ENCODE assay signal across 7 cellular contexts in genomic region chr11:108120936-108121273, GRCh38. TPM values are rescaled to one million over a fixed set of nuclear protein-coding genes. Genes with fewer than 3 reads are reported as not detected.
DNase-seq lines count a peak whose midpoint lies in the region; ATAC-seq and TF ChIP-seq lines count a peak whose summit lies in the region.
"Not testable (repeated sequence)": the region's sequence is repeated elsewhere in the genome, so short reads cannot be mapped to it uniquely, and the experiment has no call there.

No MANE protein-coding gene starts in this region.

- not testable (repeated sequence) for H3K9me3 Mint-ChIP-seq in T-helper 2 cell treated with Interferon-gamma antibody and Interleukin-4, amounts not matched to agents 5 μg/mL and 100 μg/mL, for 36 hours; memory B cell

- not testable (repeated sequence) for H3K9me3 ChIP-seq in sigmoid colon

- not testable (repeated sequence) for H3K27me3 Mint-ChIP-seq in T-helper 2 cell treated with Interferon-gamma antibody and Interleukin-4, amounts not matched to agents 5 μg/mL and 100 μg/mL, for 36 hours (ENCODE audit: low read depth); memory B cell

- H3K36me3 Mint-ChIP-seq in T-helper 2 cell treated with Interferon-gamma antibody and Interleukin-4, amounts not matched to agents 5 μg/mL and 100 μg/mL, for 36 hours (ENCODE audit: low read depth), result peaks cover 12% of the 10 kb centered on the region
- not testable (repeated sequence) for H3K36me3 Mint-ChIP-seq in memory B cell

- intact Hi-C loops in sigmoid colon (cut with DNase I), result loop anchor here (2.0 to 10.0 kb wide), 2 partner anchors 102 to 544 kb away; partner anchors contain the start of genes ATM, DDX10 and NPAT

- ATAC-seq in HG03520 (IDR thresholded peaks at IDR 0.05; ENCODE audit: unreplicated experiment) (peak; percentile 2), memory B cell (ENCODE audit: low read depth) (peak; percentile 1)

- peaks cover 34% of the 10 kb centered on the region for H3K4me1 Mint-ChIP-seq in T-helper 2 cell treated with Interferon-gamma antibody and Interleukin-4, amounts not matched to agents 5 μg/mL and 100 μg/mL, for 36 hours (ENCODE audit: low read depth)
- H3K4me1 Mint-ChIP-seq in memory B cell, result peaks cover 28% of the 10 kb centered on the region

- peak overlapping the region; percentile 82 for H3K4me3 ChIP-seq in GM12864 (ENCODE audit: low read depth, low read length)
- peak overlapping the region; percentile 54 for H3K4me3 ChIP-seq in astrocyte of the spinal cord (ENCODE audit: low read depth, low read length)
- peak overlapping the region; percentile 72 for H3K4me3 ChIP-seq in fibroblast of mammary gland (ENCODE audit: control insufficient read depth, low read depth, low read length)
- H3K4me3 ChIP-seq in sigmoid colon, result peak overlapping the region in 3 of 4 donors; percentile 61 to 84 (median 82)

- in situ Hi-C loops in astrocyte of the spinal cord (cut with HindIII; ENCODE audit: low sequenced_read_pairs), result not testable (repeated sequence)

- not testable (repeated sequence) for TF ChIP-seq CTCF in GM12864 (IDR thresholded peaks at IDR 0.05; ENCODE audit: low read depth, low read length, missing control alignments); astrocyte of the spinal cord (IDR thresholded peaks at IDR 0.05; ENCODE audit: low read depth, low read length); fibroblast of mammary gland (conservative IDR thresholded peaks at IDR 0.05; ENCODE audit: control insufficient read depth, insufficient read depth, low read depth, low read length); sigmoid colon (IDR thresholded peaks at IDR 0.05)

- not testable (repeated sequence) for TF ChIP-seq POLR2A in sigmoid colon (IDR thresholded peaks at IDR 0.05)

- H3K27me3 ChIP-seq in sigmoid colon, result not testable (repeated sequence)

- H3K27ac ChIP-seq in sigmoid colon, result peak overlapping the region; percentile 87 to 96 (median 92)

- peak overlapping the region; percentile 91 for H3K4me3 Mint-ChIP-seq in T-helper 2 cell treated with Interferon-gamma antibody and Interleukin-4, amounts not matched to agents 5 μg/mL and 100 μg/mL, for 36 hours
- peak overlapping the region; percentile 92 for H3K4me3 Mint-ChIP-seq in memory B cell

- 52 to 70% methylated on average over 7 of the region's 7 CpGs for WGBS in sigmoid colon, 2 donors

- TF ChIP-seq EP300 in sigmoid colon (IDR thresholded peaks at IDR 0.05), result not testable (repeated sequence)

- peaks cover 0 to 45% (median 41%) of the 10 kb centered on the region in 4 donors for H3K4me1 ChIP-seq in sigmoid colon

- peak overlapping the region; percentile 73 for H3K27ac Mint-ChIP-seq in T-helper 2 cell treated with Interferon-gamma antibody and Interleukin-4, amounts not matched to agents 5 μg/mL and 100 μg/mL, for 36 hours
- H3K27ac Mint-ChIP-seq in memory B cell, result peak overlapping the region; percentile 68

- not testable (repeated sequence) for DNase-seq in GM12864 (ENCODE audit: low read depth); T-helper 2 cell treated with Interferon-gamma antibody and Interleukin-4, amounts not matched to agents 5 μg/mL and 100 μg/mL, for 36 hours (ENCODE audit: low spot score); astrocyte of the spinal cord (ENCODE audit: low read depth, low spot score); fibroblast of mammary gland (ENCODE audit: low read depth); memory B cell (ENCODE audit: low spot score in 2 of 2); sigmoid colon

- H3K36me3 ChIP-seq in sigmoid colon, result not testable (repeated sequence)

RNA-seq across cellular contexts. Expression of gene ACAT1, which starts 0.5 kb away (rescaled TPM):
- total RNA-seq in sigmoid colon, result 100 to 1,000 TPM; 142 to 225 (median 163) TPM
- polyA plus RNA-seq in sigmoid colon, result 100 to 1,000 TPM in 2 of 3 donors, 10 to 100 TPM in 1; 61.1 to 187 (median 121) TPM
